Comparison of ENCODE assay signal across 21 cellular contexts in genomic region chr16:85276741-85277140, GRCh38.
"Had no signal": no experiment of that assay in that cellular context is flagged by ENCODE, and none has a peak within 500 bp of the region (broad histone marks: within the 10 kb centered on the region; RNA-seq: fewer than 3 reads in every experiment).

No MANE protein-coding gene starts in this region.

- H3K27ac ChIP-seq: dorsolateral prefrontal cortex, heart right ventricle, left lung, lower lobe of right lung, sigmoid colon, skin epidermis, tibial nerve, upper lobe of right lung, vagina had no signal

- H3K27ac Mint-ChIP-seq: memory B cell, mesothelial cell of epicardium, nephron had no signal

- H3K4me3 Mint-ChIP-seq: memory B cell; mesothelial cell of epicardium; nephron; stimulated activated naive B cell treated with anti-CD40 and anti-IgM and Interleukin-4, amounts not matched to agents 10 μg/mL and 1 μg/mL and 100 μg/mL, for 72 hours; stimulated activated naive CD8-positive, alpha-beta T cell treated with anti-CD3 and anti-CD28 coated beads, Interleukin-15, amount 100 ng/mL, for 72 hours had no signal

- H3K4me1 ChIP-seq: left lung, lower lobe of right lung, upper lobe of right lung, vagina had no signal

- H3K27me3 ChIP-seq: dorsolateral prefrontal cortex, heart right ventricle, left lung, sigmoid colon, testis, tibial nerve, upper lobe of right lung, vagina had no signal

- DNase-seq: cortex of kidney; dorsolateral prefrontal cortex; effector CD8-positive, alpha-beta T cell; heart right ventricle; islet precursor cell; left lung; lower lobe of right lung; posterior cingulate gyrus; sigmoid colon; stimulated activated CD4-positive, alpha-beta T cell treated with anti-CD3 and anti-CD28 coated beads, Interleukin-2, amount 100 ng/mL, for 24 hours; stimulated activated CD4-positive, alpha-beta T cell treated with anti-CD3 and anti-CD28 coated beads, Interleukin-4, amount 100 ng/mL, for 4 hours; stimulated activated naive B cell treated with anti-CD40 and anti-IgM and Interleukin-4, amounts not matched to agents 10 μg/mL and 1 μg/mL and 100 μg/mL, for 72 hours; stimulated activated naive CD8-positive, alpha-beta T cell treated with anti-CD3 and anti-CD28 coated beads, Interleukin-15, amount 100 ng/mL, for 72 hours; testis; upper lobe of right lung had no signal

- H3K36me3 ChIP-seq: heart right ventricle, left lung, lower lobe of right lung, sigmoid colon, tibial nerve, upper lobe of right lung, vagina had no signal

- H3K4me1 Mint-ChIP-seq: memory B cell; stimulated activated naive CD8-positive, alpha-beta T cell treated with anti-CD3 and anti-CD28 coated beads, Interleukin-15, amount 100 ng/mL, for 72 hours had no signal

- H3K27me3 Mint-ChIP-seq: stimulated activated naive CD8-positive, alpha-beta T cell treated with anti-CD3 and anti-CD28 coated beads, Interleukin-15, amount 100 ng/mL, for 72 hours had no signal

- H3K9me3 Mint-ChIP-seq: memory B cell; mesothelial cell of epicardium; nephron; stimulated activated naive CD8-positive, alpha-beta T cell treated with anti-CD3 and anti-CD28 coated beads, Interleukin-15, amount 100 ng/mL, for 72 hours had no signal

- H3K9me3 ChIP-seq: heart right ventricle, left lung, lower lobe of right lung, sigmoid colon, testis, tibial nerve, upper lobe of right lung, vagina had no signal

- ATAC-seq: left lung; lower lobe of right lung; stimulated activated naive B cell treated with anti-CD40 and anti-IgM and Interleukin-4, amounts not matched to agents 10 μg/mL and 1 μg/mL and 100 μg/mL, for 72 hours; stimulated activated naive CD8-positive, alpha-beta T cell treated with anti-CD3 and anti-CD28 coated beads, Interleukin-15, amount 100 ng/mL, for 72 hours; upper lobe of right lung had no signal

- H3K36me3 Mint-ChIP-seq: mesothelial cell of epicardium had no signal

- H3K4me3 ChIP-seq: dorsolateral prefrontal cortex, heart right ventricle, left lung, lower lobe of right lung, sigmoid colon, skin epidermis, testis, tibial nerve, upper lobe of right lung, vagina had no signal
